8 cellular contexts compared by ENCODE assay signal in the genomic region with DNA sequence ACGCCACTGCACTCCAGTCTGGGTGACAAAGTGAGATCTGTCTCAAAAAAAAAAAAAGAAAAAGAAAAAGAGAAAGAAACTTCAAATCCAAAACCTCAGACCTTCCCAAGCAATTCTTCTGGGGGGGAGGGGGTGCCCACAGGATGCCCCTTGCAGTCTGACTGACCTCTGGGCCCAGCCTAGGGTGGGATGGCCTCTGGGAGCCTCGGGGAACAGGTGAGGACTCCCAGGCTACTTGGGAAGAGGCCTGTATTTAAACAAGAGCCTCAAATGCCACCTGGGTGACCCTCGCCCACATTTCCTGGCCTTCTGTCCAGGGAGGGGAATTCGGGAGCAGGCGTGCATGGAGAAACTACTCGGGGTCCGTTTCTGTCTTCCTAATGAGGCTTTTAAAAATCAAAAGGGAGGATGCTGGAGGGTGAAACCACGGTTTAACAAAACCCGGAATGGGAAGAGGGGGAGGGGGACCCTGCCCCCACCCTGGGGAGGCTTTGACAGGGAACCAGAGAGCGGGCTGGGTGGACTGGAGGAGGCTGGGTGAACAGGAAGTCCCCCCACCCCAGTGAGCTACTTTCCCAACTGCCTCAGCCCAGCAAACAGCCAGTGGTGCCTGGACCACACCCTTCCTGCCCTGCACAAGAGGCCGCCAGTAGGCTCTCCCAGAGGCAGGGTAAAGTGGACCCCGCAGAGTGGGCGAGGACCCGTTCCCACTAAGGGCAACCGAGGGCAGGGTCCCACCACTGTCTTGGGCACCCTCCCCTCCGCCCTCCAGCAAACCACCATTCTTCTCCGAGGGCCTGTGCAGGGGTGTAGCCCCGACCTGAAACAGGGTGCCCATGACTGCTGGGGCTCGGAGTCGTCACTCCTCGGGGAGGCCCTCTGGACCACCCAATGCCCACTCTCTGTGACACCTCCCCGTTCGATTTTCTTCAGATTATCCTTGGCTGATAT. TPM values are rescaled to one million over a fixed set of nuclear protein-coding genes. Genes with fewer than 3 reads are reported as not detected.
A peak's percentile ranks its signal among the peaks of the same experiment; 100 is the strongest.
DNase-seq lines count a peak whose midpoint lies in the region; ATAC-seq and TF ChIP-seq lines count a peak whose summit lies in the region.

No MANE protein-coding gene starts in this region.

- WGBS in lung, 2 donors: 17 to 26% methylated on average over 22 to 23 of the region's 23 CpGs

- DNase-seq in AML-193 (lab: John Stamatoyannopoulos, UW) (peak; percentile 29 to 32), lung (ENCODE audit: low spot score) (peak; percentile 54), SJCRH30 (no peak), NCI-H1105 (lab: John Stamatoyannopoulos, UW) (no peak), kidney glomerular epithelial cell (lab: John Stamatoyannopoulos, UW) (no peak)
- peak; percentile 78 for DNase-seq in activated effector memory CD4-positive, alpha-beta T cell treated with anti-CD3 and anti-CD28 coated beads, Interleukin-2, amount 50 U/mL, for 16 hours

- H3K4me3 ChIP-seq in HUES6 (ENCODE audit: low read depth, low read length) (peak overlapping the region; percentile 62), lung (no peak overlapping the region), SJCRH30 (no peak overlapping the region)

- no peak for TF ChIP-seq CTCF in lung (IDR thresholded peaks at IDR 0.05; ENCODE audit: control extremely low read depth, extremely low read depth)

- peaks cover 3% of the 10 kb centered on the region; the same call in 1 of the 2 replicates for H3K36me3 ChIP-seq in HUES6 (ENCODE audit: control insufficient read depth, insufficient read depth, low read length)
- peaks cover 0 to 1% of the 10 kb centered on the region in 2 donors for H3K36me3 ChIP-seq in lung (ENCODE audit: control insufficient read depth in 2 of 2, insufficient read depth in 2 of 2, low read length in 2 of 2)
- H3K36me3 ChIP-seq in SJCRH30: no peaks in the 10 kb centered on the region

- H3K9ac ChIP-seq in HUES6 (ENCODE audit: low read length): no peak overlapping the region

- H3K9me3 ChIP-seq in HUES6 (ENCODE audit: control insufficient read depth, insufficient read depth, low read depth, low read length) (0 out of 2 replicates have a peak, but pooled peaks cover 2% of the 10 kb centered on the region), lung (ENCODE audit: control insufficient read depth in 2 of 2, insufficient read depth in 1 of 2, low read length in 1 of 2) (peaks cover 0 to 3% of the 10 kb centered on the region in 2 donors), SJCRH30 (replicated peaks) (no peaks in the 10 kb centered on the region)

- ATAC-seq in lung (ENCODE audit: insufficient read depth, low FRiP score) (no peak), GM18502 (IDR thresholded peaks at IDR 0.05; ENCODE audit: poor library complexity, unreplicated experiment) (no peak)

- peaks cover 11% of the 10 kb centered on the region for H3K4me1 ChIP-seq in HUES6 (ENCODE audit: control insufficient read depth, insufficient read depth, low read length)
- peaks cover 4 to 20% of the 10 kb centered on the region in 2 donors for H3K4me1 ChIP-seq in lung (ENCODE audit: control insufficient read depth in 2 of 2, insufficient read depth in 2 of 2, low read length in 2 of 2)
- no peaks in the 10 kb centered on the region for H3K4me1 ChIP-seq in SJCRH30

- H3K27me3 ChIP-seq in HUES6 (ENCODE audit: control insufficient read depth, insufficient read depth, low read length) (peaks cover 67% of the 10 kb centered on the region), lung (ENCODE audit: control insufficient read depth, insufficient read depth) (no peaks in the 10 kb centered on the region), SJCRH30 (no peaks in the 10 kb centered on the region)

- H3K27ac ChIP-seq in HUES6 (ENCODE audit: low read depth, low read length) (no peak overlapping the region), lung (ENCODE audit: low read depth in 1 of 2, low read length in 1 of 2) (peak overlapping the region; percentile 22 to 60), SJCRH30 (no peak overlapping the region)

RNA-seq across cellular contexts. Expression of gene FBRSL1, which starts 1.5 kb away (rescaled TPM):
- 10 to 100 TPM; 10.6 to 56.9 TPM for total RNA-seq in lung
- 10 to 100 TPM; 21.0 to 23.5 TPM for polyA plus RNA-seq in lung
- total RNA-seq in SJCRH30 (2014; rRNA removed; shearing (Covaris generic)): 15.6 and 15.7 TPM in 2 replicates

Comparison
In these comparisons a context has a peak if more than half of its experiments do, and no peak if none do; other contexts are left out.
1. DNase-seq: peak in AML-193 (2 of 2), activated effector memory CD4-positive, alpha-beta T cell treated with anti-CD3 and anti-CD28 coated beads, Interleukin-2, amount 50 U/mL, for 16 hours (single experiment) and lung (single experiment); none in SJCRH30 (0 of 2), NCI-H1105 (single experiment) and kidney glomerular epithelial cell (single experiment).
2. H3K27ac ChIP-seq: peak in lung (2 of 2); none in HUES6 (single experiment) and SJCRH30 (single experiment).